Comparison of ENCODE assay signal across 2 cellular contexts in genomic region chr1:23651069-23651808, GRCh38.
TF ChIP-seq lines count a peak whose summit lies in the region.

No MANE protein-coding gene starts in this region.

TF ChIP-seq in GM23338, 12 proteins besides CTCF, POLR2A, EP300 and RAD21 (continued from another document):
- TF ChIP-seq ZNF462 (CRISPR knock-in tag; IDR thresholded peaks at IDR 0.05) (no peak), NANOG (IDR thresholded peaks at IDR 0.05; ENCODE audit: borderline replicate concordance) (no peak), EZH2 (IDR thresholded peaks at IDR 0.05; ENCODE audit: low read depth, unreplicated experiment) (no peak), ZNF114 (CRISPR knock-in tag; IDR thresholded peaks at IDR 0.05) (no peak), EZH2phosphoT487 (IDR thresholded peaks at IDR 0.05; ENCODE audit: unreplicated experiment) (no peak), CREB1 (CRISPR knock-in tag; IDR thresholded peaks at IDR 0.05; ENCODE audit: low read depth) (no peak), STAT1 (IDR thresholded peaks at IDR 0.05; ENCODE audit: unreplicated experiment) (no peak), JUNB (IDR thresholded peaks at IDR 0.05; ENCODE audit: unreplicated experiment) (no peak), ZNF331 (CRISPR knock-in tag; IDR thresholded peaks at IDR 0.05; ENCODE audit: low read depth) (no peak), ETS1 (IDR thresholded peaks at IDR 0.05) (no peak)

TF ChIP-seq in SK-N-SH treated with all-trans-retinoic acid at 6 μM for 48 hours, 23 proteins besides CTCF, POLR2A, EP300 and RAD21 (continued from another document):
- TF ChIP-seq POU6F1 (CRISPR knock-in tag; IDR thresholded peaks at IDR 0.05; ENCODE audit: borderline replicate concordance, low read depth), result no peak
- no peak for TF ChIP-seq OSR1 (CRISPR knock-in tag; IDR thresholded peaks at IDR 0.05)
